In the genomic region with DNA sequence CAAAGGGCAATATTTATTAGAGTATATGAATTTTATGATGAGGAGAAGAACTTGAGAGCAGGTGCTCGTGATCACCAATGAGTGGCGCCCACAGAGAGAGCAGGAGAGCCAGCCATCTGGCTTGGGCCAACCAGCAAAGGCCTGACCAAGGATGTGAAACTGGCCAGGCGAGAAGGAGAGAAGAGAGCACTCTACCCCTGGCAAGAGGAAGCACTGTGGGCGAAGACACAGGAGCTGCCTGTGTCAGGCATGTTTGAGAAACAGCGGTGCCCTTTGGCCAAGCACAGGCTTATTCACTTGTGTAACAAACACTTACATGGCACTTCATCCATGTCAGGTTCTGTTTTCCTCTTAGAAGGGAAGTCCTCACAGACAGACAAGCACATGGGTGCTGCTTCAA, we compare ENCODE assay signal across 14 cellular contexts. TPM values are rescaled to one million over a fixed set of nuclear protein-coding genes. Genes with fewer than 3 reads are reported as not detected.
DNase-seq lines count a peak whose midpoint lies in the region; ATAC-seq, FAIRE-seq and TF ChIP-seq lines count a peak whose summit lies in the region.
"Had no signal": no experiment of that assay in that cellular context is flagged by ENCODE, and none has a peak within 500 bp of the region (broad histone marks: within the 10 kb centered on the region; RNA-seq: fewer than 3 reads in every experiment).

No MANE protein-coding gene starts in this region.

- no peak overlapping the region for H3K27ac ChIP-seq in left ventricle myocardium inferior (replicated peaks)
- no peak overlapping the region for H3K27ac ChIP-seq in small intestine (ENCODE audit: low read depth in 1 of 2, low read length in 1 of 2)

- H3K9me3 ChIP-seq in left ventricle myocardium inferior (replicated peaks) (no peaks in the 10 kb centered on the region), small intestine (ENCODE audit: control insufficient read depth, low read depth) (no peaks in the 10 kb centered on the region)
- H3K9me3 ChIP-seq: Caco-2 had no signal

- H3K9me3 Mint-ChIP-seq in mesothelial cell of epicardium = no peaks in the 10 kb centered on the region
- no peaks in the 10 kb centered on the region for H3K9me3 Mint-ChIP-seq in activated CD8-positive, alpha-beta T cell treated with anti-CD3 and anti-CD28 coated beads, Interleukin-2, amount 10 ng/mL, durations not matched to agents 7 days and 5 days (ENCODE audit: insufficient read depth)
- H3K9me3 Mint-ChIP-seq: brain had no signal

- no peaks in the 10 kb centered on the region for H3K36me3 Mint-ChIP-seq in mesothelial cell of epicardium
- no peaks in the 10 kb centered on the region for H3K36me3 Mint-ChIP-seq in activated CD8-positive, alpha-beta T cell treated with anti-CD3 and anti-CD28 coated beads, Interleukin-2, amount 10 ng/mL, durations not matched to agents 7 days and 5 days (ENCODE audit: low read depth)
- H3K36me3 Mint-ChIP-seq: brain had no signal

- no peak for ATAC-seq in activated CD8-positive, alpha-beta T cell treated with anti-CD3 and anti-CD28 coated beads, Interleukin-2, amount 10 ng/mL, durations not matched to agents 7 days and 5 days

- POLR2A ChIA-PET in activated CD8-positive, alpha-beta T cell treated with anti-CD3 and anti-CD28 coated beads, Interleukin-2, amount 10 ng/mL, durations not matched to agents 7 days and 5 days (lab: Charles Lee) = no interaction called here

- no peak for TF ChIP-seq CTCF in left ventricle myocardium inferior (IDR thresholded peaks at IDR 0.05; ENCODE audit: borderline replicate concordance)
- TF ChIP-seq CTCF in mesothelial cell of epicardium (IDR thresholded peaks at IDR 0.05; ENCODE audit: unreplicated experiment) = no peak

- H3K4me3 ChIP-seq in left ventricle myocardium inferior = no peak overlapping the region
- H3K4me3 ChIP-seq in small intestine (ENCODE audit: low read depth in 1 of 2, low read length in 2 of 2) = no peak overlapping the region

- no peaks in the 10 kb centered on the region for H3K36me3 ChIP-seq in left ventricle myocardium inferior
- no peaks in the 10 kb centered on the region for H3K36me3 ChIP-seq in small intestine (ENCODE audit: control insufficient read depth in 2 of 2, insufficient read depth in 2 of 2, low read length in 2 of 2)

- H3K27ac Mint-ChIP-seq in mesothelial cell of epicardium = no peak overlapping the region
- H3K27ac Mint-ChIP-seq in activated CD8-positive, alpha-beta T cell treated with anti-CD3 and anti-CD28 coated beads, Interleukin-2, amount 10 ng/mL, durations not matched to agents 7 days and 5 days = no peak overlapping the region

- intact Hi-C loops in left ventricle myocardium inferior (cut with micrococcal nuclease) = no loop called here

- peaks cover 20% of the 10 kb centered on the region for H3K4me1 ChIP-seq in left ventricle myocardium inferior
- H3K4me1 ChIP-seq in small intestine (ENCODE audit: control insufficient read depth in 2 of 2, insufficient read depth in 1 of 2, low read depth in 1 of 2, low read length in 1 of 2) = peaks cover 0 to under 1% of the 10 kb centered on the region in 2 donors

- no peaks in the 10 kb centered on the region for H3K27me3 ChIP-seq in left ventricle myocardium inferior (ENCODE audit: low read depth)
- H3K27me3 ChIP-seq in small intestine (ENCODE audit: control insufficient read depth in 2 of 2, insufficient read depth in 2 of 2, low read length in 2 of 2) = no peaks in the 10 kb centered on the region

- DNase-seq in NCI-H1092 treated with DMSO at 0.1 percent for 48 hours (lab: John Stamatoyannopoulos, UW) = peak; percentile 20
- no peak for DNase-seq in NCI-H1092 (lab: John Stamatoyannopoulos, UW)
- DNase-seq in NCI-H510A (lab: John Stamatoyannopoulos, UW) = peak; percentile 78
- DNase-seq in left ventricle myocardium inferior = peak; percentile 19
- DNase-seq in small intestine = peak; percentile 86
- no peak for DNase-seq in NCI-H82 treated with DMSO at 0.1 percent for 48 hours (lab: John Stamatoyannopoulos, UW; ENCODE audit: unreplicated experiment)
- DNase-seq in mesothelial cell of epicardium (ENCODE audit: low spot score in 2 of 2, unreplicated experiment in 2 of 2) = no peak
- no peak for DNase-seq in activated CD8-positive, alpha-beta T cell treated with anti-CD3 and anti-CD28 coated beads, Interleukin-2, amount 10 ng/mL, durations not matched to agents 7 days and 5 days
- DNase-seq: 8988T, activated gamma-delta T cell, Caco-2, T-helper 2 cell had no signal

- 18 to 59% (median 50%) methylated on average over 5 of the region's 5 CpGs for WGBS in small intestine, 3 donors

- H3K4me3 Mint-ChIP-seq in mesothelial cell of epicardium = no peak overlapping the region
- H3K4me3 Mint-ChIP-seq in activated CD8-positive, alpha-beta T cell treated with anti-CD3 and anti-CD28 coated beads, Interleukin-2, amount 10 ng/mL, durations not matched to agents 7 days and 5 days = no peak overlapping the region

- no peak for FAIRE-seq in small intestine (lab: Jason Lieb, UNC)
- FAIRE-seq: endometrium had no signal

- peaks cover 14% of the 10 kb centered on the region for H3K4me1 Mint-ChIP-seq in mesothelial cell of epicardium
- peaks cover 11% of the 10 kb centered on the region for H3K4me1 Mint-ChIP-seq in activated CD8-positive, alpha-beta T cell treated with anti-CD3 and anti-CD28 coated beads, Interleukin-2, amount 10 ng/mL, durations not matched to agents 7 days and 5 days (ENCODE audit: low read depth)

- peaks cover 4% of the 10 kb centered on the region for H3K27me3 Mint-ChIP-seq in mesothelial cell of epicardium (ENCODE audit: low read depth)
- H3K27me3 Mint-ChIP-seq in activated CD8-positive, alpha-beta T cell treated with anti-CD3 and anti-CD28 coated beads, Interleukin-2, amount 10 ng/mL, durations not matched to agents 7 days and 5 days (ENCODE audit: low read depth) = peaks cover 25% of the 10 kb centered on the region

- CTCF ChIA-PET in activated CD8-positive, alpha-beta T cell treated with anti-CD3 and anti-CD28 coated beads, Interleukin-2, amount 10 ng/mL, durations not matched to agents 7 days and 5 days (lab: Charles Lee) = interaction anchor here (1.3 to 1.7 kb wide), 2 partner anchors 8 to 33 kb away, joined by 3 to 5 read pairs; no protein-coding TSS in a partner anchor

RNA-seq across cellular contexts. Expression of a gene that starts 4.2 kb away (rescaled TPM):
- total RNA-seq in left ventricle myocardium inferior (127 TPM), mesothelial cell of epicardium (78.7 to 82.0 TPM (median 81.4 TPM) in 3 replicates)
- 10 to 100 TPM in 1 of 3 donors, 1 to 10 TPM in 2; 4.1 to 10.4 (median 4.5) TPM for polyA plus RNA-seq in small intestine
- under 1 TPM; 0.23 to 0.66 TPM for total RNA-seq in activated CD8-positive, alpha-beta T cell treated with anti-CD3 and anti-CD28 coated beads, Interleukin-2, amount 10 ng/mL, durations not matched to agents 7 days and 5 days

Comparison
In these comparisons a context has a peak if more than half of its experiments do, and no peak if none do; other contexts are left out.
1. DNase-seq: peak in NCI-H1092 treated with DMSO at 0.1 percent for 48 hours (single experiment), NCI-H510A (single experiment), left ventricle myocardium inferior (single experiment) and small intestine (single experiment); none in NCI-H1092 (single experiment), NCI-H82 treated with DMSO at 0.1 percent for 48 hours (single experiment), mesothelial cell of epicardium (0 of 2) and activated CD8-positive, alpha-beta T cell treated with anti-CD3 and anti-CD28 coated beads, Interleukin-2, amount 10 ng/mL, durations not matched to agents 7 days and 5 days (single experiment).
2. RNA of a gene that starts 4.2 kb away (total RNA-seq): 127 TPM in left ventricle myocardium inferior (single experiment) and 78.7 to 82.0 TPM in mesothelial cell of epicardium; 0.23 to 0.66 TPM in activated CD8-positive, alpha-beta T cell treated with anti-CD3 and anti-CD28 coated beads, Interleukin-2, amount 10 ng/mL, durations not matched to agents 7 days and 5 days; every median in the first group is over 10 times any median in the second.